ENCODE assay signal across 8 cellular contexts in genomic region chr4:152100378-152101201, GRCh38.
DNase-seq lines count a peak whose midpoint lies in the region; ATAC-seq, FAIRE-seq and TF ChIP-seq lines count a peak whose summit lies in the region.

No MANE protein-coding gene starts in this region.

- H3K36me3 ChIP-seq in CD8-positive, alpha-beta T cell (ENCODE audit: insufficient read depth, low read length): no peaks in the 10 kb centered on the region
- H3K36me3 ChIP-seq in kidney (ENCODE audit: control insufficient read depth in 1 of 2, insufficient read depth in 2 of 2, low read length in 2 of 2): no peaks in the 10 kb centered on the region

- H3K4me1 ChIP-seq in CD8-positive, alpha-beta T cell (ENCODE audit: insufficient read depth, low read length): peaks cover 96% of the 10 kb centered on the region
- no peaks in the 10 kb centered on the region for H3K4me1 ChIP-seq in kidney (ENCODE audit: control insufficient read depth in 1 of 2, insufficient read depth in 1 of 2, low read depth in 1 of 2, low read length in 2 of 2)

- CTCF ChIA-PET in CD8-positive, alpha-beta T cell (lab: Charles Lee): interaction anchor here (0.7 to 2.7 kb wide), 14 partner anchors 10 to 339 kb away, joined by 3 to 13 read pairs (median 4); partner anchors contain the start of gene GATB

- H3K27me3 Mint-ChIP-seq in CD8-positive, alpha-beta T cell (ENCODE audit: low read depth): no peaks in the 10 kb centered on the region

- peak overlapping the region; percentile 61 for H3K4me3 ChIP-seq in CD8-positive, alpha-beta T cell (ENCODE audit: low read depth, low read length)
- H3K4me3 ChIP-seq in kidney (ENCODE audit: low read length in 2 of 2): no peak overlapping the region

- TF ChIP-seq CTCF in CD8-positive, alpha-beta T cell (IDR thresholded peaks at IDR 0.05): no peak
- no peak for TF ChIP-seq CTCF in kidney (IDR thresholded peaks at IDR 0.05; ENCODE audit: borderline replicate concordance, extremely low read depth, insufficient read depth)

- peak overlapping the region; percentile 80 for H3K27ac ChIP-seq in CD8-positive, alpha-beta T cell (ENCODE audit: low read depth, low read length)
- H3K27ac ChIP-seq in kidney (ENCODE audit: low read depth in 2 of 2, low read length in 2 of 2): no peak overlapping the region

- DNase-seq in CD8-positive, alpha-beta T cell: peak; percentile 61 to 93 (median 79)
- peak; percentile 79 for DNase-seq in activated CD8-positive, alpha-beta memory T cell treated with anti-CD3 and anti-CD28 coated beads, Interleukin-2, amount 50 U/mL, for 1 hour (ENCODE audit: extremely low read depth)
- DNase-seq in left ventricle myocardium superior: no peak
- peak; percentile 39 for DNase-seq in stimulated activated CD8-positive, alpha-beta memory T cell treated with anti-CD3 and anti-CD28 coated beads, Interleukin-4, amount 100 ng/mL, for 24 hours (ENCODE audit: low read depth)
- DNase-seq in NCI-H345 treated with DMSO at 0.1 percent for 48 hours (lab: John Stamatoyannopoulos, UW; ENCODE audit: unreplicated experiment): no peak
- DNase-seq in NCI-H1436 treated with DMSO at 0.1 percent for 48 hours (lab: John Stamatoyannopoulos, UW): no peak
- no peak for DNase-seq in kidney

- peaks cover 18% of the 10 kb centered on the region for H3K36me3 Mint-ChIP-seq in CD8-positive, alpha-beta T cell

- H3K9me3 Mint-ChIP-seq in CD8-positive, alpha-beta T cell: no peaks in the 10 kb centered on the region

- ATAC-seq in CD8-positive, alpha-beta T cell: peak; percentile 82
- ATAC-seq in HG03280 (IDR thresholded peaks at IDR 0.05; ENCODE audit: unreplicated experiment) (peak; percentile 48), left ventricle myocardium superior (peak; percentile 37)

- POLR2A ChIA-PET in CD8-positive, alpha-beta T cell (lab: Charles Lee): interaction anchor here (0.6 to 3.1 kb wide), 26 partner anchors 10 to 692 kb away, joined by 3 to 21 read pairs (median 4); partner anchors contain the start of gene FHIP1A

- intact Hi-C loops in CD8-positive, alpha-beta T cell (cut with DNase I, micrococcal nuclease): loop anchor here (1.0 to 10.0 kb wide), 11 partner anchors 10 to 574 kb away; partner anchors contain the start of genes FBXW7 (in 2 of the 2), GATB (in 2 of the 2) and TMEM154 (in 1 of the 2)
- intact Hi-C loops in left ventricle myocardium superior (cut with micrococcal nuclease): loop anchor here (10.0 kb wide), 1 partner anchor 274 kb away; no protein-coding TSS in a partner anchor
- intact Hi-C loops in kidney (cut with DNase I): no loop called here

- H3K4me3 Mint-ChIP-seq in CD8-positive, alpha-beta T cell: peak overlapping the region; percentile 85

- peak overlapping the region; percentile 99 for H3K27ac Mint-ChIP-seq in CD8-positive, alpha-beta T cell

- peaks cover 91% of the 10 kb centered on the region for H3K4me1 Mint-ChIP-seq in CD8-positive, alpha-beta T cell (ENCODE audit: low read depth)

- no peaks in the 10 kb centered on the region for H3K9me3 ChIP-seq in CD8-positive, alpha-beta T cell (ENCODE audit: low read length)
- no peaks in the 10 kb centered on the region for H3K9me3 ChIP-seq in kidney (ENCODE audit: control insufficient read depth in 1 of 2, low read length in 2 of 2)

- H3K9ac ChIP-seq in kidney (ENCODE audit: low read length in 2 of 2): no peak overlapping the region

- no peaks in the 10 kb centered on the region for H3K27me3 ChIP-seq in CD8-positive, alpha-beta T cell (ENCODE audit: insufficient read depth, low read length)

- FAIRE-seq in kidney (lab: Jason Lieb, UNC): no peak

Comparison
In these comparisons a context has a peak if more than half of its experiments do, and no peak if none do; other contexts are left out.
1. DNase-seq: peak in CD8-positive, alpha-beta T cell (7 of 7), activated CD8-positive, alpha-beta memory T cell treated with anti-CD3 and anti-CD28 coated beads, Interleukin-2, amount 50 U/mL, for 1 hour (single experiment) and stimulated activated CD8-positive, alpha-beta memory T cell treated with anti-CD3 and anti-CD28 coated beads, Interleukin-4, amount 100 ng/mL, for 24 hours (single experiment); none in left ventricle myocardium superior (single experiment), NCI-H345 treated with DMSO at 0.1 percent for 48 hours (single experiment), NCI-H1436 treated with DMSO at 0.1 percent for 48 hours (single experiment) and kidney (single experiment).
2. Peak in every context shown above with its lines, with median percentiles within 50 percentile points of each other: ATAC-seq.